ENCODE assay signal across 8 cellular contexts in genomic region chr7:16926283-16926682, GRCh38. TPM values are rescaled to one million over a fixed set of nuclear protein-coding genes. Genes with fewer than 3 reads are reported as not detected.
A peak's percentile ranks its signal among the peaks of the same experiment; 100 is the strongest.
DNase-seq lines count a peak whose midpoint lies in the region; ATAC-seq and TF ChIP-seq lines count a peak whose summit lies in the region.

No MANE protein-coding gene starts in this region.

- H3K4me3 Mint-ChIP-seq in activated CD8-positive, alpha-beta T cell treated with anti-CD3 and anti-CD28 coated beads for 36 hours = no peak overlapping the region

- TF ChIP-seq CTCF in BJ (IDR thresholded peaks at IDR 0.05; ENCODE audit: insufficient read depth, low read depth, low read length) = peak; percentile 86
- TF ChIP-seq CTCF in activated CD8-positive, alpha-beta T cell treated with anti-CD3 and anti-CD28 coated beads for 36 hours (IDR thresholded peaks at IDR 0.05) = peak; percentile 65
- TF ChIP-seq CTCF in upper lobe of left lung (IDR thresholded peaks at IDR 0.05) = peak; percentile 31 to 71 (median 64)

- H3K27me3 ChIP-seq in BJ (ENCODE audit: control insufficient read depth, insufficient read depth, low read length) = no peaks in the 10 kb centered on the region
- H3K27me3 ChIP-seq in upper lobe of left lung = no peaks in the 10 kb centered on the region

- no peak for TF ChIP-seq POLR2A in upper lobe of left lung (IDR thresholded peaks at IDR 0.05)

- no peak for TF ChIP-seq EP300 in Ishikawa (IDR thresholded peaks at IDR 0.05; ENCODE audit: borderline replicate concordance)
- TF ChIP-seq EP300 in upper lobe of left lung (IDR thresholded peaks at IDR 0.05) = no peak

- H3K4me3 ChIP-seq in BJ (ENCODE audit: low read depth, low read length) (no peak overlapping the region), upper lobe of left lung (no peak overlapping the region)

- H3K36me3 Mint-ChIP-seq in activated CD8-positive, alpha-beta T cell treated with anti-CD3 and anti-CD28 coated beads for 36 hours (ENCODE audit: low read depth) = no peaks in the 10 kb centered on the region

- no peaks in the 10 kb centered on the region for H3K9me3 ChIP-seq in upper lobe of left lung

- ATAC-seq in GM18909 (IDR thresholded peaks at IDR 0.05; ENCODE audit: poor library complexity, unreplicated experiment) (peak; percentile 56), upper lobe of left lung (ENCODE audit: low FRiP score in 2 of 2) (peak; percentile 83 to 87), GM18907 (IDR thresholded peaks at IDR 0.05; ENCODE audit: unreplicated experiment) (no peak)
- ATAC-seq in activated CD8-positive, alpha-beta T cell treated with anti-CD3 and anti-CD28 coated beads for 36 hours = peak; percentile 42

- DNase-seq in BJ (ENCODE audit: low read depth) (no peak), hepatic stellate cell (ENCODE audit: low spot score) (peak; percentile 17), upper lobe of left lung (peak in 1 of 2 donors; percentile 54), activated T-cell treated with anti-CD3 and anti-CD28 coated beads for 4 hours (no peak)
- peak; percentile 30 for DNase-seq in activated CD8-positive, alpha-beta T cell treated with anti-CD3 and anti-CD28 coated beads for 36 hours

- no peaks in the 10 kb centered on the region for H3K9me3 Mint-ChIP-seq in activated CD8-positive, alpha-beta T cell treated with anti-CD3 and anti-CD28 coated beads for 36 hours

- H3K4me1 Mint-ChIP-seq in activated CD8-positive, alpha-beta T cell treated with anti-CD3 and anti-CD28 coated beads for 36 hours (ENCODE audit: low read depth) = peaks cover 26% of the 10 kb centered on the region

- H3K36me3 ChIP-seq in BJ (ENCODE audit: control insufficient read depth, insufficient read depth, low read length) = no peaks in the 10 kb centered on the region
- H3K36me3 ChIP-seq in upper lobe of left lung = no peaks in the 10 kb centered on the region

- peaks cover 0 to 20% (median 9%) of the 10 kb centered on the region in 4 donors for H3K4me1 ChIP-seq in upper lobe of left lung

- CTCF ChIA-PET in BJ (lab: Yijun Ruan, JAX) = interaction anchor here (0.7 to 2.5 kb wide), 14 partner anchors 9 to 753 kb away, joined by 3 to 10 read pairs (median 4); no protein-coding TSS in a partner anchor
- CTCF ChIA-PET in activated CD8-positive, alpha-beta T cell treated with anti-CD3 and anti-CD28 coated beads for 36 hours (lab: Charles Lee) = interaction anchor here (0.7 to 2.8 kb wide), 6 partner anchors 8 to 375 kb away, joined by 3 to 11 read pairs (median 3); no protein-coding TSS in a partner anchor

- H3K27me3 Mint-ChIP-seq in activated CD8-positive, alpha-beta T cell treated with anti-CD3 and anti-CD28 coated beads for 36 hours = no peaks in the 10 kb centered on the region

- TF ChIP-seq RAD21 in Ishikawa (IDR thresholded peaks at IDR 0.05; ENCODE audit: low read depth) = peak; percentile 61

- H3K27ac Mint-ChIP-seq in activated CD8-positive, alpha-beta T cell treated with anti-CD3 and anti-CD28 coated beads for 36 hours = no peak overlapping the region

- no peak overlapping the region for H3K27ac ChIP-seq in upper lobe of left lung

- WGBS in upper lobe of left lung, 2 donors = 33 to 45% methylated on average over 2 of the region's 2 CpGs

- POLR2A ChIA-PET in BJ (lab: Charles Lee) = no interaction called here
- POLR2A ChIA-PET in activated CD8-positive, alpha-beta T cell treated with anti-CD3 and anti-CD28 coated beads for 36 hours (lab: Charles Lee) = interaction anchor here (0.7 kb wide), 1 partner anchor 10 kb away, joined by 5 read pairs; no protein-coding TSS in a partner anchor

- intact Hi-C loops in activated CD8-positive, alpha-beta T cell treated with anti-CD3 and anti-CD28 coated beads for 36 hours (cut with micrococcal nuclease) = no loop called here

TF ChIP-seq in Ishikawa, 13 proteins besides CTCF, POLR2A, EP300 and RAD21:
- TF ChIP-seq CEBPB (IDR thresholded peaks at IDR 0.05) = no peak
- TF ChIP-seq TCF12 (IDR thresholded peaks at IDR 0.05; ENCODE audit: low read depth) = no peak
- no peak for TF ChIP-seq ZBTB7A (IDR thresholded peaks at IDR 0.05; ENCODE audit: low read depth)
- no peak for TF ChIP-seq FOXM1 (IDR thresholded peaks at IDR 0.05; ENCODE audit: borderline replicate concordance, low read depth)
- TF ChIP-seq EGR1 (IDR thresholded peaks at IDR 0.05) = no peak
- TF ChIP-seq YY1 (IDR thresholded peaks at IDR 0.05; ENCODE audit: low read depth) = no peak
- TF ChIP-seq REST (IDR thresholded peaks at IDR 0.05; ENCODE audit: low read depth) = no peak
- TF ChIP-seq TEAD4 (IDR thresholded peaks at IDR 0.05) = no peak
- TF ChIP-seq NFIC (IDR thresholded peaks at IDR 0.05) = no peak
- TF ChIP-seq MAX (IDR thresholded peaks at IDR 0.05) = no peak

RNA-seq across cellular contexts. Expression of gene AGR3, which starts 44.5 kb away (rescaled TPM):
- polyA plus RNA-seq in BJ (2011; rRNA removed) = not detected in 2 replicates
- polyA minus RNA-seq in BJ (2011; rRNA and poly(A)+ RNA removed) = not detected in 2 replicates
- total RNA-seq in activated CD8-positive, alpha-beta T cell treated with anti-CD3 and anti-CD28 coated beads for 36 hours = not detected
- total RNA-seq in upper lobe of left lung = 100 to 1,000 TPM in 2 of 6 donors, 10 to 100 TPM in 4; 10.5 to 209 (median 74.6) TPM

Comparison
In these comparisons a context has a peak if more than half of its experiments do, and no peak if none do; other contexts are left out.
1. DNase-seq: peak in activated CD8-positive, alpha-beta T cell treated with anti-CD3 and anti-CD28 coated beads for 36 hours (single experiment) and hepatic stellate cell (single experiment); none in BJ (single experiment) and activated T-cell treated with anti-CD3 and anti-CD28 coated beads for 4 hours (single experiment).
2. RNA of gene AGR3, which starts 44.5 kb away (total RNA-seq): 10.5 to 209 TPM in upper lobe of left lung; not detected in activated CD8-positive, alpha-beta T cell treated with anti-CD3 and anti-CD28 coated beads for 36 hours; every median in the first group is over 10 times any median in the second.
3. Peak in every context shown above with its lines, with median percentiles within 50 percentile points of each other: CTCF ChIP-seq.